1 cellular context compared by ENCODE assay signal in genomic region chr6:14734416-14735340, GRCh38.
TF ChIP-seq lines count a peak whose summit lies in the region.

No MANE protein-coding gene starts in this region.

TF ChIP-seq in GM12878, 131 proteins besides CTCF, POLR2A, EP300 and RAD21 (continued from another document and continues in another):
- TF ChIP-seq ZBTB40 (IDR thresholded peaks at IDR 0.05; ENCODE audit: borderline replicate concordance), result no peak
- TF ChIP-seq ESRRA (IDR thresholded peaks at IDR 0.05; ENCODE audit: low read length), result no peak
- TF ChIP-seq MTA2 (IDR thresholded peaks at IDR 0.05; ENCODE audit: low read depth), result peak; percentile 94
- no peak for TF ChIP-seq ZNF217 (IDR thresholded peaks at IDR 0.05)
- TF ChIP-seq CREB1 (IDR thresholded peaks at IDR 0.05; ENCODE audit: low read depth), result peak; percentile 51; the same call in 1 of the 2 replicates
- TF ChIP-seq TBL1XR1 (IDR thresholded peaks at IDR 0.05; ENCODE audit: low read depth, low read length), result no peak; the same call in 1 of the 2 replicates
- peak; percentile 82; the same call in 1 of the 2 replicates for TF ChIP-seq MTA3 (IDR thresholded peaks at IDR 0.05; ENCODE audit: borderline replicate concordance, low read length)
- TF ChIP-seq SIX5 (IDR thresholded peaks at IDR 0.05; ENCODE audit: low read depth, low read length, severe bottlenecking), result no peak
- no peak for TF ChIP-seq JUND (IDR thresholded peaks at IDR 0.05; ENCODE audit: low read depth, low read length)
- no peak for TF ChIP-seq BCLAF1 (IDR thresholded peaks at IDR 0.05)
- peak; percentile 93 for TF ChIP-seq ZNF687 (IDR thresholded peaks at IDR 0.05)
- TF ChIP-seq SUPT20H (IDR thresholded peaks at IDR 0.05; ENCODE audit: borderline replicate concordance, control insufficient read depth, low read depth, low read length), result no peak
- TF ChIP-seq POLR2AphosphoS2 (IDR thresholded peaks at IDR 0.05; ENCODE audit: low read depth, low read length), result no peak
- TF ChIP-seq CHD1 (IDR thresholded peaks at IDR 0.05; ENCODE audit: low read depth, low read length), result no peak
- no peak for TF ChIP-seq RB1 (IDR thresholded peaks at IDR 0.05; ENCODE audit: borderline replicate concordance)
- no peak for TF ChIP-seq ZBTB4 (CRISPR knock-in tag; IDR thresholded peaks at IDR 0.05)
- no peak for TF ChIP-seq ZNF622 (IDR thresholded peaks at IDR 0.05)
- TF ChIP-seq RAD51 (IDR thresholded peaks at IDR 0.05), result peak; percentile 87
- TF ChIP-seq GATAD2B (conservative IDR thresholded peaks at IDR 0.05; ENCODE audit: low read depth), result 0 out of 2 replicates have a peak, but pooled peaks have one; percentile 46
- TF ChIP-seq LARP7 (IDR thresholded peaks at IDR 0.05), result no peak
- no peak for TF ChIP-seq KLF5 (IDR thresholded peaks at IDR 0.05; ENCODE audit: partially characterized antibody)
- no peak for TF ChIP-seq BRCA1 (IDR thresholded peaks at IDR 0.05; ENCODE audit: low read depth, low read length)
- TF ChIP-seq ATF3 (IDR thresholded peaks at IDR 0.05; ENCODE audit: borderline replicate concordance, extremely low read depth, low read depth, low read length), result no peak
- TF ChIP-seq CBX5 (IDR thresholded peaks at IDR 0.05; ENCODE audit: low read depth), result peak; percentile 68; the same call in 1 of the 2 replicates
- TF ChIP-seq DPF2 (IDR thresholded peaks at IDR 0.05), result peak; percentile 82
- TF ChIP-seq ELK1 (IDR thresholded peaks at IDR 0.05; ENCODE audit: low read depth, low read length), result no peak
- no peak for TF ChIP-seq ZNF592 (IDR thresholded peaks at IDR 0.05)
- 0 out of 2 replicates have a peak, but pooled peaks have one; percentile 63 for TF ChIP-seq MLLT1 (IDR thresholded peaks at IDR 0.05)
- no peak for TF ChIP-seq E2F8 (IDR thresholded peaks at IDR 0.05; ENCODE audit: low read depth, partially characterized antibody)
